Comparison of ENCODE assay signal across 7 cellular contexts in genomic region chr17:41395044-41395443, GRCh38. TPM values are rescaled to one million over a fixed set of nuclear protein-coding genes. Genes with fewer than 3 reads are reported as not detected.
"Had no signal": no experiment of that assay in that cellular context is flagged by ENCODE, and none has a peak within 500 bp of the region (broad histone marks: within the 10 kb centered on the region; RNA-seq: fewer than 3 reads in every experiment).

No MANE protein-coding gene starts in this region.

RNA-seq across cellular contexts. Expression of gene KRT31, which starts 2.4 kb away (rescaled TPM):
- total RNA-seq: GM23248, H4, H7, HepG2, HT1080 had no signal
- polyA plus RNA-seq: GM23248, IgD-negative memory B cell had no signal

RNA-seq across cellular contexts. Expression of gene KRT34, which starts 12.9 kb away (rescaled TPM):
- total RNA-seq: H7, HepG2 had no signal
- polyA plus RNA-seq: HepG2, IgD-negative memory B cell had no signal

RNA-seq across cellular contexts. Expression of gene KRT33B, which starts 25.4 kb away (rescaled TPM):
- total RNA-seq: H4, H7, HepG2, HT1080 had no signal
- polyA plus RNA-seq: HepG2, IgD-negative memory B cell had no signal

RNA-seq across cellular contexts. Expression of gene KRT37, which starts 29.3 kb away (rescaled TPM):
- total RNA-seq: GM23248, H4, H7, HepG2, HFFc6, HT1080 had no signal
- polyA plus RNA-seq: GM23248, IgD-negative memory B cell had no signal

RNA-seq across cellular contexts. Expression of gene KRT33A, which starts 44.4 kb away (rescaled TPM):
- total RNA-seq: GM23248, H4, H7, HepG2, HFFc6, HT1080 had no signal
- polyA plus RNA-seq: GM23248, HepG2, IgD-negative memory B cell had no signal
